17 cellular contexts compared by ENCODE assay signal in genomic region chr1:240349695-240350094, GRCh38.
DNase-seq lines count a peak whose midpoint lies in the region; ATAC-seq and TF ChIP-seq lines count a peak whose summit lies in the region.
"Had no signal": no experiment of that assay in that cellular context is flagged by ENCODE, and none has a peak within 500 bp of the region (broad histone marks: within the 10 kb centered on the region; RNA-seq: fewer than 3 reads in every experiment).

No MANE protein-coding gene starts in this region.

- POLR2A ChIA-PET in SK-N-SH (lab: Yijun Ruan, JAX): no interaction called here

- no peak for TF ChIP-seq EP300 in SK-N-SH (IDR thresholded peaks at IDR 0.05; ENCODE audit: borderline replicate concordance in 1 of 2, low read depth in 1 of 2, low read length in 1 of 2)

- no peak for ATAC-seq in SK-N-SH treated with all-trans-retinoic acid at 6 μM for 48 hours
- ATAC-seq: HepG2 had no signal

- no peak for TF ChIP-seq CTCF in SK-N-SH (IDR thresholded peaks at IDR 0.05)
- no peak for TF ChIP-seq CTCF in osteoblast (IDR thresholded peaks at IDR 0.05; ENCODE audit: extremely low read depth, low read depth, low read length)
- TF ChIP-seq CTCF in GM20000 (IDR thresholded peaks at IDR 0.05; ENCODE audit: extremely low read depth, missing control alignments): no peak

- H3F3A ChIP-seq in SK-N-SH (replicated peaks; ENCODE audit: insufficient read depth): peaks cover 41% of the 10 kb centered on the region

- no peak for DNase-seq in SK-N-SH
- peak; percentile 54 for DNase-seq in adipocyte (ENCODE audit: low read depth)
- peak; percentile 49 for DNase-seq in osteoblast (ENCODE audit: insufficient read length, low spot score, missing footprints)
- DNase-seq in NCI-H2171 (lab: John Stamatoyannopoulos, UW): no peak
- no peak for DNase-seq in GM20000 (ENCODE audit: low spot score)
- DNase-seq in NCI-H345 (lab: John Stamatoyannopoulos, UW): no peak
- DNase-seq: ACHN; BE2C; C1 segment of cervical spinal cord; CD4-positive, CD25-positive, alpha-beta regulatory T cell; CD8-positive, alpha-beta memory T cell; COR-L47; GDM1; H9 had no signal

- no peak overlapping the region for H3K9ac ChIP-seq in SK-N-SH
- no peak overlapping the region for H3K9ac ChIP-seq in adipocyte (ENCODE audit: low read length)

- H3K4me1 ChIP-seq in SK-N-SH (ENCODE audit: control insufficient read depth in 1 of 2, insufficient read depth in 2 of 2, low read depth in 1 of 2, low read length in 1 of 2) (peaks cover 2 to 31% of the 10 kb centered on the region in 2 experiments; a peak in 2 of 4 replicates), adipocyte (ENCODE audit: control insufficient read depth, insufficient read depth, low read length) (peaks cover 17% of the 10 kb centered on the region), osteoblast (ENCODE audit: insufficient read depth, low read length) (peaks cover 50% of the 10 kb centered on the region)
- H3K4me1 ChIP-seq: BE2C had no signal

- H3K4me2 ChIP-seq in SK-N-SH: no peak overlapping the region
- no peak overlapping the region for H3K4me2 ChIP-seq in osteoblast (ENCODE audit: insufficient read depth, low read length)

- no peaks in the 10 kb centered on the region for H4K20me1 ChIP-seq in SK-N-SH (ENCODE audit: insufficient read depth)
- no peaks in the 10 kb centered on the region for H4K20me1 ChIP-seq in osteoblast (ENCODE audit: insufficient read depth, low read length)

- H3K27me3 ChIP-seq in SK-N-SH (ENCODE audit: insufficient read depth) (no peaks in the 10 kb centered on the region), adipocyte (replicated peaks; ENCODE audit: control insufficient read depth, insufficient read depth, low read length) (no peaks in the 10 kb centered on the region), osteoblast (ENCODE audit: insufficient read depth, low read length) (no peaks in the 10 kb centered on the region)
- H3K27me3 ChIP-seq: BE2C had no signal

- H3K36me3 ChIP-seq in SK-N-SH (replicated peaks in 1 of 2; ENCODE audit: control insufficient read depth in 1 of 2, insufficient read depth in 2 of 2, low read length in 1 of 2) (peaks cover 14 to 24% of the 10 kb centered on the region in 2 experiments), adipocyte (ENCODE audit: control insufficient read depth, insufficient read depth, low read length, severe bottlenecking) (no peaks in the 10 kb centered on the region), osteoblast (ENCODE audit: insufficient read depth, low read length) (peaks cover 10% of the 10 kb centered on the region)
- H3K36me3 ChIP-seq: BE2C had no signal

- peaks cover 63% of the 10 kb centered on the region for H3K79me2 ChIP-seq in SK-N-SH (ENCODE audit: insufficient read depth)
- no peaks in the 10 kb centered on the region for H3K79me2 ChIP-seq in osteoblast (ENCODE audit: insufficient read depth, low read length)

- H3K4me3 ChIP-seq in SK-N-SH (ENCODE audit: low read depth in 2 of 2, low read length in 1 of 2) (no peak overlapping the region), adipocyte (ENCODE audit: low read length) (no peak overlapping the region), osteoblast (ENCODE audit: insufficient read depth, low read length) (no peak overlapping the region)

- H3K27ac ChIP-seq in SK-N-SH (ENCODE audit: low read depth in 2 of 2, low read length in 1 of 2) (peak overlapping the region; percentile 11 to 93; a peak in 3 of 4 replicates), osteoblast (ENCODE audit: low read depth, low read length) (peak overlapping the region; percentile 86)
- H3K27ac ChIP-seq: 22Rv1 had no signal

- H2AFZ ChIP-seq in SK-N-SH (ENCODE audit: low read depth) (no peak overlapping the region), osteoblast (ENCODE audit: low read length) (no peak overlapping the region)

- no peaks in the 10 kb centered on the region for H3K9me2 ChIP-seq in SK-N-SH

- 90% methylated on average over 2 of the region's 2 CpGs for WGBS in SK-N-SH (ENCODE audit: low lambda C conversion rate)

- TF ChIP-seq RAD21 in SK-N-SH (IDR thresholded peaks at IDR 0.05; ENCODE audit: low read length): no peak

- CTCF ChIA-PET in SK-N-SH (lab: Yijun Ruan, JAX): no interaction called here

- H3K9me3 ChIP-seq in SK-N-SH (no peaks in the 10 kb centered on the region), adipocyte (ENCODE audit: control insufficient read depth, low read length) (no peaks in the 10 kb centered on the region), osteoblast (ENCODE audit: low read depth, low read length) (no peaks in the 10 kb centered on the region)
- H3K9me3 ChIP-seq: BE2C had no signal

TF ChIP-seq in SK-N-SH, 30 proteins besides CTCF, POLR2A, EP300 and RAD21 (continues in another document):
- TF ChIP-seq MAX (IDR thresholded peaks at IDR 0.05; ENCODE audit: low read depth) (no peak), IRF3 (IDR thresholded peaks at IDR 0.05; ENCODE audit: low read depth, low read length) (no peak), TAF1 (IDR thresholded peaks at IDR 0.05; ENCODE audit: borderline replicate concordance, low read depth, low read length) (no peak), ZBTB33 (IDR thresholded peaks at IDR 0.05; ENCODE audit: borderline replicate concordance, low read depth) (no peak), POLR2AphosphoS5 (IDR thresholded peaks at IDR 0.05; ENCODE audit: low read depth, low read length) (no peak), CHD2 (IDR thresholded peaks at IDR 0.05; ENCODE audit: low read length, partially characterized antibody) (no peak), MXI1 (IDR thresholded peaks at IDR 0.05; ENCODE audit: low read depth, low read length) (no peak), TCF12 (IDR thresholded peaks at IDR 0.05) (no peak)

TF ChIP-seq in SK-N-SH treated with all-trans-retinoic acid at 6 μM for 48 hours, 23 proteins besides CTCF, POLR2A, EP300 and RAD21 (continues in another document):
- TF ChIP-seq TSHZ2 (CRISPR knock-in tag; IDR thresholded peaks at IDR 0.05) (no peak), ZNF70 (CRISPR knock-in tag; IDR thresholded peaks at IDR 0.05) (no peak), TOX (CRISPR knock-in tag; IDR thresholded peaks at IDR 0.05; ENCODE audit: borderline replicate concordance) (no peak), ISL1 (CRISPR knock-in tag; IDR thresholded peaks at IDR 0.05) (no peak), ZC3H10 (CRISPR knock-in tag; IDR thresholded peaks at IDR 0.05) (no peak), BACH2 (CRISPR knock-in tag; IDR thresholded peaks at IDR 0.05; ENCODE audit: borderline replicate concordance) (no peak), OSR1 (CRISPR knock-in tag; IDR thresholded peaks at IDR 0.05) (no peak), TCF4 (CRISPR knock-in tag; IDR thresholded peaks at IDR 0.05; ENCODE audit: borderline replicate concordance) (no peak), POU6F1 (CRISPR knock-in tag; IDR thresholded peaks at IDR 0.05; ENCODE audit: borderline replicate concordance, low read depth) (no peak), PATZ1 (CRISPR knock-in tag; IDR thresholded peaks at IDR 0.05; ENCODE audit: borderline replicate concordance) (no peak), ESRRG (CRISPR knock-in tag; IDR thresholded peaks at IDR 0.05) (no peak), CSDC2 (CRISPR knock-in tag; IDR thresholded peaks at IDR 0.05) (no peak)

Comparison
In these comparisons a context has a peak if more than half of its experiments do, and no peak if none do; other contexts are left out.
1. DNase-seq: peak in adipocyte (single experiment) and osteoblast (single experiment); none in SK-N-SH (single experiment), NCI-H2171 (single experiment), GM20000 (single experiment) and NCI-H345 (single experiment).